ENCODE assay signal across 13 cellular contexts in the genomic region with DNA sequence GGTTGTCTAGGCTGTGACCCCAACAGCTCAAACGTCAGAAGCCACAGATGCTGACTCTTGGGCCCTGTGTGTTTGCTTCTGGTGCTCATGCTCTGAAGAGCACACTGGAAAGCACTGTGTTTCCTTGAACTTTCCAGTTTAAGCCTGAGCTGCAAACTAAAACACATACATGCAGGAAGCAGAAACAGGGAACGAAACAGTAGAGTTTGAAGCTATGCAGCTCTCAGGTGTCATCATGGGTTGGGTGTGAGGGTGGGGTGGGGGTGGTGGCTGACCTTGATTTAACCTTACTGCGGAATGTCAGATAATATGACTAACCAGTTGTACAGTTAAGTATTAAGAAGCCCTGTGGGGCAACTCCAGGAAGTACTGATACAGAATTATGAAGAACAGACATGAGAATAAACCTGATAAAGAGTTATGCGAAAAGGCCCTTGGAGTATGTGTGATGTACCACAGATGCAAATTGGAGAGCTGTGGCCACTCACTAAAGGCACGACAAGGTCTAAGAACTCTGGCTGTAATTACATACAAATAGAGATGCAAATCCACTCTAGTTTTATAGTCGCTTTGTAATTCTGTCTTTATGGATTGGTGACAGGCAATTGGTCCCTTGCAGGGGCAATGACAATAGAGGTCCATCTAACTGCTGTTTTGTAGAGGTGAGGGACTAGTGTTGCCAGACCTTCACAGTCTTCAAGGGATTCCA.
A peak's percentile ranks its signal among the peaks of the same experiment; 100 is the strongest.
DNase-seq lines count a peak whose midpoint lies in the region; ATAC-seq, FAIRE-seq and TF ChIP-seq lines count a peak whose summit lies in the region.
"Had no signal": no experiment of that assay in that cellular context is flagged by ENCODE, and none has a peak within 500 bp of the region (broad histone marks: within the 10 kb centered on the region; RNA-seq: fewer than 3 reads in every experiment).

No MANE protein-coding gene starts in this region.

- no peak overlapping the region for H2AK5ac ChIP-seq in H9 (ENCODE audit: insufficient read length, low read length)

- no peak overlapping the region for H3K23ac ChIP-seq in H9 (ENCODE audit: insufficient read length, low read depth, low read length)

- no peak overlapping the region for H2BK12ac ChIP-seq in H9 (ENCODE audit: insufficient read length, low read depth, low read length)

- H3K79me2 ChIP-seq in H9 (ENCODE audit: insufficient read depth, low read length): no peaks in the 10 kb centered on the region

- no peak overlapping the region for H2BK20ac ChIP-seq in H9 (ENCODE audit: low read depth, low read length, poor library complexity, severe bottlenecking)

- H3K27me3 Mint-ChIP-seq in H9 (ENCODE audit: low read depth) (no peaks in the 10 kb centered on the region), type B pancreatic cell (no peaks in the 10 kb centered on the region)

- no peaks in the 10 kb centered on the region for H3K27me3 ChIP-seq in H9 (ENCODE audit: insufficient read depth, low read length)
- H3K27me3 ChIP-seq: colonic mucosa, heart right ventricle had no signal

- H3K4me3 Mint-ChIP-seq in H9 (no peak overlapping the region), type B pancreatic cell (peak overlapping the region; percentile 68)
- H3K4me3 Mint-ChIP-seq: IgD-negative memory B cell had no signal

- no peak overlapping the region for H2AFZ ChIP-seq in H9 (ENCODE audit: low read length)

- H3K79me1 ChIP-seq in H9 (ENCODE audit: insufficient read depth, low read depth, low read length, poor library complexity, severe bottlenecking): no peaks in the 10 kb centered on the region

- no peak overlapping the region for H3K4me3 ChIP-seq in fibroblast of mammary gland (ENCODE audit: control insufficient read depth, low read depth, low read length)
- H3K4me3 ChIP-seq: colonic mucosa, heart right ventricle had no signal

- DNase-seq in H9 (no peak), RCC 7860 (ENCODE audit: low spot score) (peak; percentile 74), fibroblast of mammary gland (ENCODE audit: low read depth) (peak; percentile 4), type B pancreatic cell (ENCODE audit: extremely low spot score, unreplicated experiment) (no peak), HUDEP-2 (lab: John Stamatoyannopoulos, UW; ENCODE audit: unreplicated experiment in 76 of 76) (no peak)
- DNase-seq: activated CD4-positive, alpha-beta T cell treated with anti-CD3 and anti-CD28 coated beads for 1 hour; colonic mucosa; heart right ventricle; NCI-H2107 had no signal

- no peak overlapping the region for H2BK120ac ChIP-seq in H9 (ENCODE audit: low read depth, low read length, poor library complexity, severe bottlenecking)

- H3K27ac Mint-ChIP-seq in H9 (peak overlapping the region in 1 of 3 experiments; percentile 35; a peak in 2 of 7 replicates), type B pancreatic cell (peak overlapping the region; percentile 100)
- H3K27ac Mint-ChIP-seq: activated T-helper 2 cell treated with anti-CD3 and anti-CD28 coated beads, Interferon-gamma antibody, Interleukin-2, Interleukin-4, amounts not matched to agents 10 μg/mL and 5 μg/mL and 100 μg/mL, durations not matched to agents 14 hours and 24 hours and 36 hours had no signal

- H3K4me1 ChIP-seq in H9 (ENCODE audit: insufficient read depth, low read length): peaks cover 7% of the 10 kb centered on the region
- H3K4me1 ChIP-seq: colonic mucosa had no signal

- no peak overlapping the region for H2BK15ac ChIP-seq in H9 (ENCODE audit: low read depth, low read length)

- FAIRE-seq in RCC 7860 (lab: Jason Lieb, UNC): peak; percentile 80

- H3K4me1 Mint-ChIP-seq in H9 (peaks cover 13 to 27% of the 10 kb centered on the region in 2 experiments), type B pancreatic cell (ENCODE audit: unreplicated experiment) (peaks cover 9% of the 10 kb centered on the region)
- H3K4me1 Mint-ChIP-seq: IgD-negative memory B cell had no signal

- no peak overlapping the region for H3K4ac ChIP-seq in H9 (ENCODE audit: low read depth, low read length)

- no peak overlapping the region for H3K9ac ChIP-seq in H9 (ENCODE audit: extremely low read depth, insufficient read length, low read length)

- no peak overlapping the region for H3K18ac ChIP-seq in H9 (ENCODE audit: insufficient read length, low read depth, low read length)

- H2BK5ac ChIP-seq in H9 (ENCODE audit: insufficient read length, low read length): no peak overlapping the region

- peaks cover 0 to 10% (median 0%) of the 10 kb centered on the region in 3 experiments; a peak in 3 of 7 replicates for H3K36me3 Mint-ChIP-seq in H9 (ENCODE audit: insufficient read depth in 1 of 3, low read depth in 3 of 3)
- peaks cover 9% of the 10 kb centered on the region for H3K36me3 Mint-ChIP-seq in type B pancreatic cell
- H3K36me3 Mint-ChIP-seq: IgD-negative memory B cell had no signal

- H4K91ac ChIP-seq in H9 (ENCODE audit: insufficient read length, low read depth, low read length): no peak overlapping the region

- H3K9me3 Mint-ChIP-seq in H9 (no peaks in the 10 kb centered on the region), type B pancreatic cell (no peaks in the 10 kb centered on the region)
- H3K9me3 Mint-ChIP-seq: activated T-helper 2 cell treated with anti-CD3 and anti-CD28 coated beads, Interferon-gamma antibody, Interleukin-2, Interleukin-4, amounts not matched to agents 10 μg/mL and 5 μg/mL and 100 μg/mL, durations not matched to agents 14 hours and 24 hours and 36 hours; IgD-negative memory B cell had no signal

- ATAC-seq in GM21390 (IDR thresholded peaks at IDR 0.05; ENCODE audit: unreplicated experiment) (no peak), GM21786 (IDR thresholded peaks at IDR 0.05; ENCODE audit: unreplicated experiment) (no peak)

- no peak overlapping the region for H4K8ac ChIP-seq in H9 (replicated peaks; ENCODE audit: insufficient read length, low read depth, low read length)

- TF ChIP-seq CTCF in H9 (conservative IDR thresholded peaks at IDR 0.05) (no peak), fibroblast of mammary gland (conservative IDR thresholded peaks at IDR 0.05; ENCODE audit: control insufficient read depth, insufficient read depth, low read depth, low read length) (no peak), type B pancreatic cell (conservative IDR thresholded peaks at IDR 0.05) (no peak)

- H4K5ac ChIP-seq in H9 (ENCODE audit: insufficient read length, low read depth, low read length): no peak overlapping the region

- WGBS in H9 (ENCODE audit: extremely low coverage, insufficient read length, low lambda C conversion rate): no CpG with 5 or more reads among the region's 6 CpGs

- H3K9me3 ChIP-seq in H9 (ENCODE audit: control insufficient read depth, low read depth, low read length): no peaks in the 10 kb centered on the region
- H3K9me3 ChIP-seq: colonic mucosa, heart right ventricle had no signal

- no peak overlapping the region for H3T11ph ChIP-seq in H9 (ENCODE audit: low read length)

- no peak overlapping the region for H3K27ac ChIP-seq in H9 (ENCODE audit: insufficient read length, low read depth, low read length)
- H3K27ac ChIP-seq: colonic mucosa, heart right ventricle had no signal

- H3K4me2 ChIP-seq in H9 (ENCODE audit: insufficient read depth, insufficient read length, low read length): no peak overlapping the region

- H4K20me1 ChIP-seq in H9 (ENCODE audit: control insufficient read depth, insufficient read depth, insufficient read length): no peaks in the 10 kb centered on the region

- no peak overlapping the region for H3K56ac ChIP-seq in H9 (ENCODE audit: insufficient read length, low read depth, low read length)

- H3K23me2 ChIP-seq in H9 (ENCODE audit: insufficient read length, low read depth, low read length, poor library complexity, severe bottlenecking): no peaks in the 10 kb centered on the region

- 0 out of 2 replicates have a peak overlapping the region, but pooled peaks have one; percentile 35 for H3K14ac ChIP-seq in H9 (ENCODE audit: insufficient read depth, low read length)

Comparison
In these comparisons a context has a peak if more than half of its experiments do, and no peak if none do; other contexts are left out.
1. DNase-seq: peak in RCC 7860 (single experiment) and fibroblast of mammary gland (single experiment); none in H9 (single experiment), type B pancreatic cell (single experiment) and HUDEP-2 (0 of 76).